In genomic region chr1:1200876-1201810, GRCh38 we compare ENCODE assay signal across 8 cellular contexts. TPM values are rescaled to one million over a fixed set of nuclear protein-coding genes. Genes with fewer than 3 reads are reported as not detected.
DNase-seq lines count a peak whose midpoint lies in the region; ATAC-seq and TF ChIP-seq lines count a peak whose summit lies in the region.

No MANE protein-coding gene starts in this region.

- peak overlapping the region; percentile 39 for H3K4me2 ChIP-seq in osteoblast (ENCODE audit: insufficient read depth, low read length)

- no peak overlapping the region for H2AFZ ChIP-seq in osteoblast (ENCODE audit: low read length)

- TF ChIP-seq POLR2A in esophagus squamous epithelium (IDR thresholded peaks at IDR 0.05) = peak in 1 of 4 donors; percentile 48
- no peak for TF ChIP-seq POLR2A in thyroid gland (IDR thresholded peaks at IDR 0.05)

- ATAC-seq in GM18511 (IDR thresholded peaks at IDR 0.05; ENCODE audit: unreplicated experiment) (peak; percentile 65), HG03095 (IDR thresholded peaks at IDR 0.05; ENCODE audit: unreplicated experiment) (no peak)

- H3K9me3 ChIP-seq in esophagus squamous epithelium (no peaks in the 10 kb centered on the region), osteoblast (ENCODE audit: low read depth, low read length) (no peaks in the 10 kb centered on the region), thyroid gland (no peaks in the 10 kb centered on the region)

- intact Hi-C loops in esophagus squamous epithelium (cut with DNase I) (no loop called here), thyroid gland (cut with DNase I) (no loop called here)

- TF ChIP-seq CTCF in esophagus squamous epithelium (IDR thresholded peaks at IDR 0.05) (no peak), osteoblast (IDR thresholded peaks at IDR 0.05; ENCODE audit: extremely low read depth, low read depth, low read length) (no peak), thyroid gland (IDR thresholded peaks at IDR 0.05) (no peak)

- peak overlapping the region; percentile 35 to 69 (median 52) for H3K4me3 ChIP-seq in esophagus squamous epithelium
- peak overlapping the region; percentile 59 for H3K4me3 ChIP-seq in osteoblast (ENCODE audit: insufficient read depth, low read length)
- H3K4me3 ChIP-seq in thyroid gland (replicated peaks in 1 of 3) = peak overlapping the region in 1 of 3 donors; percentile 37

- H4K20me1 ChIP-seq in osteoblast (ENCODE audit: insufficient read depth, low read length) = no peaks in the 10 kb centered on the region

- DNase-seq in NCI-H2171 (lab: John Stamatoyannopoulos, UW) (peak; percentile 46), esophagus squamous epithelium (lab: John Stamatoyannopoulos, UW) (no peak), osteoblast (ENCODE audit: insufficient read length, low spot score, missing footprints) (peak; percentile 99), thyroid gland (peak; percentile 22), H4 (ENCODE audit: low spot score) (no peak)
- peak; percentile 58 for DNase-seq in activated CD8-positive, alpha-beta memory T cell treated with anti-CD3 and anti-CD28 coated beads, Interleukin-2, amount 50 U/mL, for 24 hours (ENCODE audit: extremely low read depth)

- H3K27ac ChIP-seq in esophagus squamous epithelium (peak overlapping the region in 3 of 4 donors; percentile 43 to 69 (median 57)), osteoblast (ENCODE audit: low read depth, low read length) (no peak overlapping the region), thyroid gland (no peak overlapping the region)

- H3K4me1 ChIP-seq in esophagus squamous epithelium = peaks cover 11 to 41% (median 15%) of the 10 kb centered on the region in 3 donors
- H3K4me1 ChIP-seq in osteoblast (ENCODE audit: insufficient read depth, low read length) = no peaks in the 10 kb centered on the region
- H3K4me1 ChIP-seq in thyroid gland = peaks cover 2 to 14% of the 10 kb centered on the region in 2 donors

- 4% methylated on average over 23 of the region's 109 CpGs; no CpG with 5 or more reads in 1 of the 2 donors for WGBS in esophagus squamous epithelium, 2 donors
- WGBS in thyroid gland, 2 donors = 0 to 4% methylated on average over 2 to 11 of the region's 109 CpGs

- no peaks in the 10 kb centered on the region for H3K36me3 ChIP-seq in esophagus squamous epithelium
- no peaks in the 10 kb centered on the region for H3K36me3 ChIP-seq in osteoblast (ENCODE audit: insufficient read depth, low read length)
- no peaks in the 10 kb centered on the region for H3K36me3 ChIP-seq in thyroid gland

- H3K27me3 ChIP-seq in esophagus squamous epithelium = peaks cover 0 to 55% (median 2%) of the 10 kb centered on the region in 4 donors
- peaks cover 1% of the 10 kb centered on the region for H3K27me3 ChIP-seq in osteoblast (ENCODE audit: insufficient read depth, low read length)
- no peaks in the 10 kb centered on the region for H3K27me3 ChIP-seq in thyroid gland

- H3K79me2 ChIP-seq in osteoblast (ENCODE audit: insufficient read depth, low read length) = no peaks in the 10 kb centered on the region

RNA-seq across cellular contexts. Expression of gene TNFRSF18, which starts 5.2 kb away (rescaled TPM):
- total RNA-seq in esophagus squamous epithelium (10 to 100 TPM in 1 of 4 donors, 1 to 10 TPM in 3; 2.0 to 21.0 (median 2.8) TPM), osteoblast (0.29 TPM in 1 of 2 replicates, not detected in the other), thyroid gland (under 1 TPM in 2 of 4 donors, not detected in 2; 0.49 to 0.67 TPM)
- not detected in 2 replicates for total RNA-seq in H4 (2014; rRNA removed; shearing (Covaris generic))

RNA-seq across cellular contexts. Expression of gene TNFRSF4, which starts 12.8 kb away (rescaled TPM):
- total RNA-seq in esophagus squamous epithelium (1 to 10 TPM in 1 of 4 donors, under 1 TPM in 2, not detected in 1; 0.40 to 1.3 (median 0.57) TPM), osteoblast (under 0.01 TPM in 1 of 2 replicates, not detected in the other), thyroid gland (1 to 10 TPM; 1.5 to 4.5 (median 3.2) TPM)
- not detected in 2 replicates for total RNA-seq in H4 (2014; rRNA removed; shearing (Covaris generic))

RNA-seq across cellular contexts. Expression of gene TTLL10, which starts 27.5 kb away (rescaled TPM):
- total RNA-seq in esophagus squamous epithelium = under 1 TPM in 2 of 4 donors, not detected in 2; 0.19 to 0.44 TPM
- total RNA-seq in osteoblast = not detected in 2 replicates
- under 1 TPM in 2 of 4 donors, not detected in 2; 0.13 to 0.29 TPM for total RNA-seq in thyroid gland
- total RNA-seq in H4 (2014; rRNA removed; shearing (Covaris generic)) = not detected in 2 replicates

RNA-seq across cellular contexts. Expression of gene SDF4, which starts 30.7 kb away (rescaled TPM):
- total RNA-seq in esophagus squamous epithelium (10 to 100 TPM; 65.0 to 75.4 (median 67.6) TPM), osteoblast (136 and 151 TPM in 2 replicates), thyroid gland (100 to 1,000 TPM; 109 to 144 (median 138) TPM)
- 101 and 116 TPM in 2 replicates for total RNA-seq in H4 (2014; rRNA removed; shearing (Covaris generic))

RNA-seq across cellular contexts. Expression of gene B3GALT6, which starts 30.9 kb away (rescaled TPM):
- total RNA-seq in esophagus squamous epithelium (10 to 100 TPM; 13.5 to 17.5 (median 15.6) TPM), osteoblast (26.5 and 29.7 TPM in 2 replicates), thyroid gland (10 to 100 TPM; 18.0 to 32.2 (median 25.5) TPM)
- total RNA-seq in H4 (2014; rRNA removed; shearing (Covaris generic)) = 20.5 and 29.6 TPM in 2 replicates

Comparison
In these comparisons a context has a peak if more than half of its experiments do, and no peak if none do; other contexts are left out.
1. DNase-seq: peak in NCI-H2171 (single experiment), activated CD8-positive, alpha-beta memory T cell treated with anti-CD3 and anti-CD28 coated beads, Interleukin-2, amount 50 U/mL, for 24 hours (single experiment), osteoblast (single experiment) and thyroid gland (2 of 2); none in esophagus squamous epithelium (single experiment) and H4 (single experiment).
2. H3K27ac ChIP-seq: peak in esophagus squamous epithelium (3 of 4); none in osteoblast (single experiment) and thyroid gland (0 of 3).